In genomic region chr13:100646871-100647270, GRCh38 we compare ENCODE assay signal across 20 cellular contexts. TPM values are rescaled to one million over a fixed set of nuclear protein-coding genes. Genes with fewer than 3 reads are reported as not detected.
DNase-seq lines count a peak whose midpoint lies in the region; ATAC-seq, FAIRE-seq and TF ChIP-seq lines count a peak whose summit lies in the region.
"Had no signal": no experiment of that assay in that cellular context is flagged by ENCODE, and none has a peak within 500 bp of the region (broad histone marks: within the 10 kb centered on the region; RNA-seq: fewer than 3 reads in every experiment).

No MANE protein-coding gene starts in this region.

- TF ChIP-seq POLR2A in GM12892 (IDR thresholded peaks at IDR 0.05; ENCODE audit: low read depth, low read length), result no peak

- ATAC-seq in Right ventricle myocardium inferior, result no peak

- H3K9me3 ChIP-seq in osteoblast (ENCODE audit: low read depth, low read length), result no peaks in the 10 kb centered on the region
- H3K9me3 ChIP-seq: BE2C, BLaER1 had no signal

- intact Hi-C loops in Right ventricle myocardium inferior (cut with DNase I), result no loop called here

- H4K20me1 ChIP-seq in osteoblast (ENCODE audit: insufficient read depth, low read length), result no peaks in the 10 kb centered on the region

- TF ChIP-seq CTCF in osteoblast (IDR thresholded peaks at IDR 0.05; ENCODE audit: extremely low read depth, low read depth, low read length), result no peak

- no peak for FAIRE-seq in GM12892 (lab: Jason Lieb, UNC)
- FAIRE-seq: A204.1, G401.6, GM12891, GM18507 had no signal

- no peak overlapping the region for H3K4me3 ChIP-seq in osteoblast (ENCODE audit: insufficient read depth, low read length)
- H3K4me3 ChIP-seq: BLaER1 had no signal

- no peaks in the 10 kb centered on the region for H3K36me3 ChIP-seq in osteoblast (ENCODE audit: insufficient read depth, low read length)

- no peaks in the 10 kb centered on the region for H3K4me1 ChIP-seq in osteoblast (ENCODE audit: insufficient read depth, low read length)
- H3K4me1 ChIP-seq: BE2C had no signal

- H3K27me3 ChIP-seq in layer of hippocampus (ENCODE audit: control insufficient read depth, insufficient read depth, low read length), result no peaks in the 10 kb centered on the region
- no peaks in the 10 kb centered on the region for H3K27me3 ChIP-seq in osteoblast (ENCODE audit: insufficient read depth, low read length)
- H3K27me3 ChIP-seq: BE2C, BLaER1 had no signal

- DNase-seq in pons (ENCODE audit: low spot score) (peak; percentile 59), Right ventricle myocardium inferior (ENCODE audit: missing footprints) (no peak), NCI-H524 treated with DMSO at 0.1 percent for 48 hours (lab: John Stamatoyannopoulos, UW) (no peak), osteoblast (ENCODE audit: insufficient read length, low spot score, missing footprints) (no peak), GM12892 (ENCODE audit: insufficient read length) (no peak)
- DNase-seq: 8988T; CD4-positive, alpha-beta memory T cell; CD4-positive, CD25-positive, alpha-beta regulatory T cell; CD8-positive, alpha-beta memory T cell; DMS 273 treated with DMSO at 0.1 percent for 48 hours; GF-D8 had no signal

- no peaks in the 10 kb centered on the region for H3K79me2 ChIP-seq in osteoblast (ENCODE audit: insufficient read depth, low read length)

- no peak overlapping the region for H2AFZ ChIP-seq in osteoblast (ENCODE audit: low read length)

- H3K27ac ChIP-seq in angular gyrus (ENCODE audit: low read depth, low read length) (peak overlapping the region; percentile 2), layer of hippocampus (ENCODE audit: low read depth, low read length) (peak overlapping the region; percentile 15), temporal lobe (ENCODE audit: low read depth, low read length) (peak overlapping the region; percentile 40), osteoblast (ENCODE audit: low read depth, low read length) (no peak overlapping the region)
- H3K27ac ChIP-seq: BLaER1 had no signal

- no peak overlapping the region for H3K4me2 ChIP-seq in osteoblast (ENCODE audit: insufficient read depth, low read length)

RNA-seq across cellular contexts. Expression of gene TMTC4, which starts 27.7 kb away (rescaled TPM):
- 52.1 TPM for total RNA-seq in temporal lobe
- total RNA-seq in Right ventricle myocardium inferior, result 9.9 TPM
- total RNA-seq in osteoblast, result 8.7 and 17.1 TPM in 2 replicates
- 7.8 TPM for polyA plus RNA-seq in GM12892 (2012; ENCODE audit: missing spikeins)

RNA-seq across cellular contexts. Expression of gene GGACT, which starts 58.3 kb away (rescaled TPM):
- total RNA-seq in temporal lobe, result 0.49 TPM
- 1.4 TPM for total RNA-seq in Right ventricle myocardium inferior
- total RNA-seq in osteoblast, result 7.1 and 7.6 TPM in 2 replicates
- polyA plus RNA-seq in GM12892 (2012; ENCODE audit: missing spikeins), result 4.7 TPM
